ENCODE assay signal across 32 cellular contexts in genomic region chr7:132376361-132377013, GRCh38.
DNase-seq lines count a peak whose midpoint lies in the region; ATAC-seq, FAIRE-seq and TF ChIP-seq lines count a peak whose summit lies in the region.
"Had no signal": no experiment of that assay in that cellular context is flagged by ENCODE, and none has a peak within 500 bp of the region (broad histone marks: within the 10 kb centered on the region; RNA-seq: fewer than 3 reads in every experiment).

No MANE protein-coding gene starts in this region.

- no peak for FAIRE-seq in HepG2 (lab: Jason Lieb, UNC)
- FAIRE-seq: bronchial epithelial cell, G401.6 had no signal

- no peaks in the 10 kb centered on the region for H3K4me1 Mint-ChIP-seq in Calu3 (ENCODE audit: low read depth, unreplicated experiment)
- H3K4me1 Mint-ChIP-seq: activated CD4-positive, alpha-beta T cell treated with anti-CD3 and anti-CD28 coated beads for 36 hours; activated T-helper 17 cell treated with anti-CD3 and anti-CD28 coated beads, Interleukin-2, amount 50 U/mL, for 72 hours had no signal

- no peaks in the 10 kb centered on the region for H3K36me3 ChIP-seq in cardiac muscle cell
- H3K36me3 ChIP-seq in right atrium auricular region = no peaks in the 10 kb centered on the region
- H3K36me3 ChIP-seq in gastroesophageal sphincter = no peaks in the 10 kb centered on the region
- no peaks in the 10 kb centered on the region for H3K36me3 ChIP-seq in osteoblast (ENCODE audit: insufficient read depth, low read length)
- no peaks in the 10 kb centered on the region for H3K36me3 ChIP-seq in uterus
- H3K36me3 ChIP-seq in SK-N-SH (replicated peaks in 1 of 2; ENCODE audit: control insufficient read depth in 1 of 2, insufficient read depth in 2 of 2, low read length in 1 of 2) = no peaks in the 10 kb centered on the region
- H3K36me3 ChIP-seq in HepG2 (replicated peaks in 1 of 2; ENCODE audit: control insufficient read depth in 1 of 2, insufficient read depth in 2 of 2, low read length in 2 of 2) = no peaks in the 10 kb centered on the region
- H3K36me3 ChIP-seq: neutrophil, prostate gland had no signal

- BruUV-seq in Calu3 (replicated peaks; lab: Mats Ljungman, UMichigan) (no TSS peak), HepG2 (replicated peaks; lab: Mats Ljungman, UMichigan) (no TSS peak)

- no peak overlapping the region for H3K27ac Mint-ChIP-seq in Calu3 (ENCODE audit: unreplicated experiment)
- H3K27ac Mint-ChIP-seq: activated CD4-positive, alpha-beta T cell treated with anti-CD3 and anti-CD28 coated beads for 36 hours; activated CD8-positive, alpha-beta T cell treated with anti-CD3 and anti-CD28 coated beads, Interleukin-2, amount 10 ng/mL, durations not matched to agents 7 days and 5 days; activated T-helper 17 cell treated with anti-CD3 and anti-CD28 coated beads, Interleukin-2, amount 50 U/mL, for 72 hours had no signal

- DNase-seq in cardiac muscle cell (ENCODE audit: low read depth in 1 of 2, low spot score in 1 of 2) (no peak), right atrium auricular region (ENCODE audit: low spot score) (no peak), osteoblast (ENCODE audit: insufficient read length, low spot score, missing footprints) (peak; percentile 59), uterus (no peak), SK-N-SH (no peak), Calu3 (no peak), HepG2 (ENCODE audit: low spot score) (no peak)
- DNase-seq: 8988T; activated CD4-positive, alpha-beta T cell treated with anti-CD3 and anti-CD28 coated beads for 36 hours; activated CD8-positive, alpha-beta T cell treated with anti-CD3 and anti-CD28 coated beads, Interleukin-2, amount 10 ng/mL, durations not matched to agents 7 days and 5 days; activated naive CD4-positive, alpha-beta T cell treated with anti-CD3 and anti-CD28 coated beads, Interleukin-2, amount 50 U/mL, for 16 hours; amniotic stem cell; DMS79; effector memory CD4-positive, alpha-beta T cell; foreskin keratinocyte; GM23248; NCI-H1436 treated with DMSO at 0.1 percent for 48 hours; NCI-H345; NCI-H69; stimulated activated CD4-positive, alpha-beta T cell treated with anti-CD3 and anti-CD28 coated beads, Interleukin-15, amount 100 ng/mL, for 24 hours; stimulated activated CD4-positive, alpha-beta T cell treated with anti-CD3 and anti-CD28 coated beads, Interleukin-4, amount 100 ng/mL, for 4 hours; SW 1271; trophoblast cell had no signal

- H3K4me2 ChIP-seq in osteoblast (ENCODE audit: insufficient read depth, low read length) (no peak overlapping the region), SK-N-SH (no peak overlapping the region), HepG2 (ENCODE audit: low read depth, low read length) (no peak overlapping the region)

- H3K27me3 ChIP-seq in cardiac muscle cell (no peaks in the 10 kb centered on the region), right atrium auricular region (no peaks in the 10 kb centered on the region), gastroesophageal sphincter (no peaks in the 10 kb centered on the region), osteoblast (ENCODE audit: insufficient read depth, low read length) (no peaks in the 10 kb centered on the region), uterus (no peaks in the 10 kb centered on the region), SK-N-SH (ENCODE audit: insufficient read depth) (no peaks in the 10 kb centered on the region), HepG2 (ENCODE audit: control insufficient read depth in 1 of 2, insufficient read depth in 2 of 2, low read length in 2 of 2) (no peaks in the 10 kb centered on the region)
- H3K27me3 ChIP-seq: foreskin keratinocyte had no signal

- POLR2A ChIA-PET in SK-N-SH (lab: Yijun Ruan, JAX) (no interaction called here), HepG2 (lab: Yijun Ruan, JAX) (no interaction called here)

- H3K9me3 ChIP-seq in cardiac muscle cell (ENCODE audit: low read depth) (no peaks in the 10 kb centered on the region), right atrium auricular region (no peaks in the 10 kb centered on the region), gastroesophageal sphincter (no peaks in the 10 kb centered on the region), osteoblast (ENCODE audit: low read depth, low read length) (no peaks in the 10 kb centered on the region), uterus (no peaks in the 10 kb centered on the region), SK-N-SH (no peaks in the 10 kb centered on the region), HepG2 (ENCODE audit: low read length) (no peaks in the 10 kb centered on the region)
- H3K9me3 ChIP-seq: neutrophil, prostate gland had no signal

- H3K27ac ChIP-seq in cardiac muscle cell (peak overlapping the region; percentile 75), right atrium auricular region (peak overlapping the region in 1 of 2 donors; percentile 9), gastroesophageal sphincter (peak overlapping the region in 3 of 4 donors; percentile 56 to 74 (median 60)), osteoblast (ENCODE audit: low read depth, low read length) (no peak overlapping the region), uterus (peak overlapping the region; percentile 59 to 71), SK-N-SH (ENCODE audit: low read depth in 2 of 2, low read length in 1 of 2) (peak overlapping the region in 1 of 2 experiments; percentile 67; a peak in 1 of 4 replicates), HepG2 (ENCODE audit: extremely low read length, insufficient read depth, low read length) (no peak overlapping the region)
- H3K27ac ChIP-seq: C4-2B, foreskin keratinocyte, GM23248, neutrophil, prostate gland had no signal

- H3K4me3 ChIP-seq in cardiac muscle cell = no peak overlapping the region
- H3K4me3 ChIP-seq in right atrium auricular region = no peak overlapping the region
- H3K4me3 ChIP-seq in gastroesophageal sphincter = no peak overlapping the region
- no peak overlapping the region for H3K4me3 ChIP-seq in osteoblast (ENCODE audit: insufficient read depth, low read length)
- H3K4me3 ChIP-seq in uterus = no peak overlapping the region
- no peak overlapping the region for H3K4me3 ChIP-seq in SK-N-SH (ENCODE audit: low read depth in 2 of 2, low read length in 1 of 2)
- no peak overlapping the region for H3K4me3 ChIP-seq in HepG2 (replicated peaks in 1 of 3; ENCODE audit: insufficient read depth in 1 of 3, low read depth in 2 of 3, low read length in 3 of 3)
- H3K4me3 ChIP-seq: coronary artery, GM23248, lung, prostate gland had no signal

- ATAC-seq in gastroesophageal sphincter (no peak), HepG2 (no peak)
- ATAC-seq: activated CD4-positive, alpha-beta T cell treated with anti-CD3 and anti-CD28 coated beads for 36 hours; activated CD8-positive, alpha-beta T cell treated with anti-CD3 and anti-CD28 coated beads, Interleukin-2, amount 10 ng/mL, durations not matched to agents 7 days and 5 days; activated T-helper 17 cell treated with anti-CD3 and anti-CD28 coated beads, Interleukin-2, amount 50 U/mL, for 72 hours; foreskin keratinocyte had no signal

- no peaks in the 10 kb centered on the region for H3K9me2 ChIP-seq in SK-N-SH

- WGBS in gastroesophageal sphincter (ENCODE audit: low coverage in 1 of 2), 2 donors = 61 to 62% methylated on average over 4 to 5 of the region's 5 CpGs
- 69% methylated on average over 5 of the region's 5 CpGs for WGBS in SK-N-SH (ENCODE audit: low lambda C conversion rate)
- 36% methylated on average over 4 of the region's 5 CpGs for WGBS in HepG2 (ENCODE audit: low lambda C conversion rate)

- no peaks in the 10 kb centered on the region for H3K36me3 Mint-ChIP-seq in Calu3 (ENCODE audit: insufficient read depth, unreplicated experiment)

- no peaks in the 10 kb centered on the region for H3F3A ChIP-seq in SK-N-SH (replicated peaks; ENCODE audit: insufficient read depth)

- TF ChIP-seq POLR2A in gastroesophageal sphincter (IDR thresholded peaks at IDR 0.05) = no peak
- no peak for TF ChIP-seq POLR2A in uterus (IDR thresholded peaks at IDR 0.05)
- TF ChIP-seq POLR2A in HepG2 (IDR thresholded peaks at IDR 0.05; ENCODE audit: insufficient read depth in 1 of 2, low read depth in 2 of 2, low read length in 2 of 2) = no peak

- no peaks in the 10 kb centered on the region for H4K20me1 ChIP-seq in osteoblast (ENCODE audit: insufficient read depth, low read length)
- H4K20me1 ChIP-seq in SK-N-SH (ENCODE audit: insufficient read depth) = no peaks in the 10 kb centered on the region
- no peaks in the 10 kb centered on the region for H4K20me1 ChIP-seq in HepG2 (ENCODE audit: insufficient read depth, low read length)

- TF ChIP-seq RAD21 in SK-N-SH (IDR thresholded peaks at IDR 0.05; ENCODE audit: low read length) (no peak), HepG2 (CRISPR knock-in tag; IDR thresholded peaks at IDR 0.05) (no peak)

- CTCF ChIA-PET in SK-N-SH (lab: Yijun Ruan, JAX) = interaction anchor here (1.1 to 3.0 kb wide), 4 partner anchors 10 to 204 kb away, joined by 3 to 13 read pairs (median 4); no protein-coding TSS in a partner anchor
- CTCF ChIA-PET in Calu3 (lab: Charles Lee) = no interaction called here
- CTCF ChIA-PET in HepG2 (lab: Yijun Ruan, JAX; ENCODE audit: low intra/inter-chr PET ratio, low total read pairs) = no interaction called here

- H2AFZ ChIP-seq in osteoblast (ENCODE audit: low read length) (no peak overlapping the region), SK-N-SH (ENCODE audit: low read depth) (no peak overlapping the region), HepG2 (ENCODE audit: low read length) (no peak overlapping the region)
- H2AFZ ChIP-seq: GM23248 had no signal

- H3K27me3 Mint-ChIP-seq in Calu3 (ENCODE audit: unreplicated experiment) = peaks cover 69% of the 10 kb centered on the region
- H3K27me3 Mint-ChIP-seq: activated T-helper 17 cell treated with anti-CD3 and anti-CD28 coated beads, Interleukin-2, amount 50 U/mL, for 72 hours had no signal

- no peaks in the 10 kb centered on the region for H3K9me3 Mint-ChIP-seq in Calu3 (ENCODE audit: low read depth, unreplicated experiment)
- H3K9me3 Mint-ChIP-seq: activated T-helper 17 cell treated with anti-CD3 and anti-CD28 coated beads, Interleukin-2, amount 50 U/mL, for 72 hours had no signal

- H3K79me2 ChIP-seq in osteoblast (ENCODE audit: insufficient read depth, low read length) (no peaks in the 10 kb centered on the region), SK-N-SH (ENCODE audit: insufficient read depth) (no peaks in the 10 kb centered on the region), HepG2 (ENCODE audit: insufficient read depth, low read length) (no peaks in the 10 kb centered on the region)

- H3K9ac ChIP-seq in SK-N-SH = no peak overlapping the region
- no peak overlapping the region for H3K9ac ChIP-seq in HepG2 (ENCODE audit: insufficient read depth, low read depth, low read length)
- H3K9ac ChIP-seq: GM23248 had no signal

- intact Hi-C loops in uterus (cut with DNase I; ENCODE audit: low total_unique reads) = no loop called here
- intact Hi-C loops in Calu3 (cut with micrococcal nuclease; ENCODE audit: unreplicated experiment) = no loop called here
- intact Hi-C loops in HepG2 (cut with micrococcal nuclease; ENCODE audit: unreplicated experiment) = no loop called here

- H3K4me3 Mint-ChIP-seq in Calu3 (ENCODE audit: low read depth, unreplicated experiment) = no peak overlapping the region
- H3K4me3 Mint-ChIP-seq: activated CD4-positive, alpha-beta T cell treated with anti-CD3 and anti-CD28 coated beads for 36 hours; activated CD8-positive, alpha-beta T cell treated with anti-CD3 and anti-CD28 coated beads, Interleukin-2, amount 10 ng/mL, durations not matched to agents 7 days and 5 days; activated T-helper 17 cell treated with anti-CD3 and anti-CD28 coated beads, Interleukin-2, amount 50 U/mL, for 72 hours had no signal

- TF ChIP-seq EP300 in gastroesophageal sphincter (IDR thresholded peaks at IDR 0.05) = no peak
- no peak for TF ChIP-seq EP300 in SK-N-SH (IDR thresholded peaks at IDR 0.05; ENCODE audit: borderline replicate concordance in 1 of 2, low read depth in 1 of 2, low read length in 1 of 2)
- no peak for TF ChIP-seq EP300 in HepG2 (IDR thresholded peaks at IDR 0.05; ENCODE audit: low read depth in 2 of 2, low read length in 2 of 2)
- no peak for TF ChIP-seq EP300 in HepG2 (CRISPR knock-in tag; IDR thresholded peaks at IDR 0.05; ENCODE audit: borderline replicate concordance)

- in situ Hi-C loops in HepG2 (cut with HindIII; ENCODE audit: extremely low pct_ligation_motif_present, low pct_unique_long_range_greater_than_20kb) = no loop called here

- no peak for TF ChIP-seq CTCF in cardiac muscle cell (IDR thresholded peaks at IDR 0.05; ENCODE audit: low read depth, low read length)
- TF ChIP-seq CTCF in right atrium auricular region (IDR thresholded peaks at IDR 0.05) = no peak
- TF ChIP-seq CTCF in gastroesophageal sphincter (IDR thresholded peaks at IDR 0.05) = no peak
- TF ChIP-seq CTCF in osteoblast (IDR thresholded peaks at IDR 0.05; ENCODE audit: extremely low read depth, low read depth, low read length) = no peak
- TF ChIP-seq CTCF in uterus (IDR thresholded peaks at IDR 0.05) = no peak
- TF ChIP-seq CTCF in SK-N-SH (IDR thresholded peaks at IDR 0.05) = no peak
- no peak for TF ChIP-seq CTCF in Calu3 (IDR thresholded peaks at IDR 0.05; ENCODE audit: unreplicated experiment)
- no peak for TF ChIP-seq CTCF in HepG2 (CRISPR knock-in tag; IDR thresholded peaks at IDR 0.05)

- H3K4me1 ChIP-seq in cardiac muscle cell (ENCODE audit: low read depth) (peaks cover 46% of the 10 kb centered on the region), right atrium auricular region (peaks cover 4 to 61% of the 10 kb centered on the region in 2 donors), gastroesophageal sphincter (peaks cover 0 to 39% (median 9%) of the 10 kb centered on the region in 3 donors), osteoblast (ENCODE audit: insufficient read depth, low read length) (peaks cover 5% of the 10 kb centered on the region), uterus (peaks cover 3 to 14% of the 10 kb centered on the region in 2 donors), SK-N-SH (ENCODE audit: control insufficient read depth in 1 of 2, insufficient read depth in 2 of 2, low read depth in 1 of 2, low read length in 1 of 2) (peaks cover 0 to 34% of the 10 kb centered on the region in 2 experiments; a peak in 2 of 4 replicates), HepG2 (ENCODE audit: insufficient read depth, low read length) (no peaks in the 10 kb centered on the region)
- H3K4me1 ChIP-seq: foreskin keratinocyte, prostate gland had no signal

Comparison
In these comparisons a context has a peak if more than half of its experiments do, and no peak if none do; other contexts are left out.
1. H3K27ac ChIP-seq: peak in cardiac muscle cell (single experiment), gastroesophageal sphincter (3 of 4) and uterus (2 of 2); none in osteoblast (single experiment) and HepG2 (single experiment).